9 cellular contexts compared by ENCODE assay signal in genomic region chr20:9119776-9120175, GRCh38. TPM values are rescaled to one million over a fixed set of nuclear protein-coding genes. Genes with fewer than 3 reads are reported as not detected.
DNase-seq lines count a peak whose midpoint lies in the region; ATAC-seq and TF ChIP-seq lines count a peak whose summit lies in the region.
"Had no signal": no experiment of that assay in that cellular context is flagged by ENCODE, and none has a peak within 500 bp of the region (broad histone marks: within the 10 kb centered on the region; RNA-seq: fewer than 3 reads in every experiment).

No MANE protein-coding gene starts in this region.

- peaks cover 11% of the 10 kb centered on the region for H3K4me1 ChIP-seq in mammary epithelial cell (ENCODE audit: insufficient read depth, low read length)

- H3K4me3 ChIP-seq in mammary epithelial cell (replicated peaks in 1 of 3; ENCODE audit: insufficient read depth in 1 of 3, low read depth in 2 of 3, low read length in 3 of 3) = peak overlapping the region; percentile 1 to 29 (median 8)

- H3K9ac ChIP-seq in mammary epithelial cell (ENCODE audit: insufficient read depth, low read length) = peak overlapping the region; percentile 17

- dilution Hi-C loops in mammary epithelial cell (cut with HindIII; ENCODE audit: low sequenced_read_pairs) = no loop called here

- ATAC-seq in HG02884 (IDR thresholded peaks at IDR 0.05; ENCODE audit: unreplicated experiment) (no peak), HG03039 (IDR thresholded peaks at IDR 0.05; ENCODE audit: unreplicated experiment) (no peak), HG02642 (IDR thresholded peaks at IDR 0.05; ENCODE audit: poor library complexity, unreplicated experiment) (no peak)

- BruUV-seq in mammary epithelial cell (replicated peaks; lab: Mats Ljungman, UMichigan) = no TSS peak

- no peaks in the 10 kb centered on the region for H3K27me3 ChIP-seq in mammary epithelial cell (ENCODE audit: insufficient read depth, low read length)

- intact Hi-C loops in mammary epithelial cell (cut with micrococcal nuclease) = no loop called here

- 5% methylated on average over 4 of the region's 7 CpGs for WGBS in mammary epithelial cell (ENCODE audit: low coverage, missing lambda C conversion rate)

- H4K20me1 ChIP-seq in mammary epithelial cell (ENCODE audit: insufficient read depth, low read length) = no peaks in the 10 kb centered on the region

- in situ Hi-C loops in mammary epithelial cell (cut with MboI; ENCODE audit: low sequenced_read_pairs in 2 of 2) = no loop called here

- H2AFZ ChIP-seq in mammary epithelial cell (ENCODE audit: low read depth, low read length) = peak overlapping the region; percentile 67

- H3K36me3 ChIP-seq in mammary epithelial cell (ENCODE audit: insufficient read depth, low read length) = no peaks in the 10 kb centered on the region

- no peaks in the 10 kb centered on the region for H3K79me2 ChIP-seq in mammary epithelial cell (ENCODE audit: insufficient read depth, low read length)

- no peaks in the 10 kb centered on the region for H3K9me3 ChIP-seq in mammary epithelial cell (replicated peaks; ENCODE audit: insufficient read depth, low read length)

- peak overlapping the region; percentile 56 for H3K27ac ChIP-seq in mammary epithelial cell (ENCODE audit: insufficient read depth, low read depth, low read length)

- TF ChIP-seq CTCF in mammary epithelial cell (conservative IDR thresholded peaks at IDR 0.05 in 1 of 2, IDR thresholded peaks at IDR 0.05 in 1 of 2; ENCODE audit: extremely low read depth in 1 of 2, insufficient read depth in 1 of 2, low read depth in 1 of 2, low read length in 2 of 2) = no peak

- peak overlapping the region; percentile 83 for H3K4me2 ChIP-seq in mammary epithelial cell (ENCODE audit: insufficient read depth, low read depth, low read length)

- CTCF ChIA-PET in mammary epithelial cell (lab: Charles Lee; ENCODE audit: low non-redundant PET) = no interaction called here

- DNase-seq in DMS 273 treated with DMSO at 0.1 percent for 48 hours (lab: John Stamatoyannopoulos, UW) (peak; percentile 93), NCI-H2196 treated with DMSO at 0.1 percent for 48 hours (lab: John Stamatoyannopoulos, UW; ENCODE audit: unreplicated experiment) (peak; percentile 53), mammary epithelial cell (peak; percentile 82), medulla oblongata (ENCODE audit: extremely low spot score) (peak; percentile 67), AML-193 (lab: John Stamatoyannopoulos, UW) (no peak)

RNA-seq across cellular contexts. Expression of gene PLCB4, which starts 50.9 kb away (rescaled TPM):
- total RNA-seq in mammary epithelial cell = 1 to 10 TPM in 1 of 2 donors, under 1 TPM in 1; 0.19 to 4.8 TPM
- polyA plus RNA-seq in mammary epithelial cell = 3.8 TPM
- 7.5 TPM for polyA minus RNA-seq in mammary epithelial cell
- total RNA-seq: OCI-LY7 had no signal

Comparison
In these comparisons a context has a peak if more than half of its experiments do, and no peak if none do; other contexts are left out.
1. DNase-seq: peak in DMS 273 treated with DMSO at 0.1 percent for 48 hours (single experiment), NCI-H2196 treated with DMSO at 0.1 percent for 48 hours (single experiment), mammary epithelial cell (single experiment) and medulla oblongata (single experiment); none in AML-193 (0 of 2).